Comparison of ENCODE assay signal across 31 cellular contexts in the genomic region with DNA sequence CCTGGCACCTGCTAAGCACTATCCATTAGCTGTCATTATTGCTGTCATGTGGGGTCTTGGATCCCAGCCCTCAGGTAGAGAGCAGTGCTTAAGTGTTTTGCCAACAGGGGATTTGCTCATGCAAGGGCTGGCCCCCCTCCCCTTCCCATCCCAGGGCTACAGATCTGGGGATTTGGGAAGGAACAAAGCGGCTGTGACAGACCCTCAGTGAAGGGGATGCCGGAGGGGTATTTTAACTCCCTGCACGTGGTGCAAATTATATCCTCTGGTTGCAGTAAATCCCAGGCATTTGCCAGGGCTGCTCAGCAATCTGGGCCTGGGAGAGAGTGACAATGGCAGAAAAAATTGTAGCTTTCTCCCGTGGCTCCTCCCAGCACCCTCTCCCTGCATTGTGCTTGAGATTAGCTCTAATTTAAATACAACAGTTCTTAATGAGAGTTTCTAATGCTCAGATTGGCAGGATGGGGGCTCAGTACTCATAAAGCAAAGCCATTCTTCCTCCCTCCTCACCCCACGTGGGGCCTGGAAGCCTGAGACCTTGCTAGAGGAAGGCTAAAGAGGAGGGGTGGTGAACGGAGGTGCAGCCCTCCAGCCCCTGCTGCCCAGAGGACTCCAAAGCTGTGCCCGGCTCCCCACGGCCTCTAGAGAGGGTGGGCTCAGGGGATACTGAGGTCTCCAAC.
DNase-seq lines count a peak whose midpoint lies in the region; FAIRE-seq and TF ChIP-seq lines count a peak whose summit lies in the region.
"Had no signal": no experiment of that assay in that cellular context is flagged by ENCODE, and none has a peak within 500 bp of the region (broad histone marks: within the 10 kb centered on the region; RNA-seq: fewer than 3 reads in every experiment).

No MANE protein-coding gene starts in this region.

- H3K27ac ChIP-seq in H1 (ENCODE audit: low read depth, low read length): no peak overlapping the region
- no peak overlapping the region for H3K27ac ChIP-seq in substantia nigra (ENCODE audit: low read depth, low read length, poor library complexity, severe bottlenecking)
- H3K27ac ChIP-seq: brain microvascular endothelial cell, esophagus squamous epithelium, foreskin keratinocyte, left ventricle myocardium inferior, psoas muscle, upper lobe of right lung had no signal

- no peaks in the 10 kb centered on the region for H3K23me2 ChIP-seq in H1 (ENCODE audit: low read depth, low read length)

- H3K4me3 ChIP-seq in H1 (ENCODE audit: extremely low read depth in 1 of 4, insufficient read depth in 2 of 4, low read depth in 3 of 4, low read length in 4 of 4): no peak overlapping the region
- H3K4me3 ChIP-seq: esophagus squamous epithelium, left ventricle myocardium inferior, psoas muscle, upper lobe of right lung had no signal

- H4K20me1 ChIP-seq in H1 (replicated peaks in 1 of 2; ENCODE audit: control insufficient read depth in 1 of 2, insufficient read depth in 2 of 2, low read length in 2 of 2): no peaks in the 10 kb centered on the region

- no peak for FAIRE-seq in H1 (lab: Jason Lieb, UNC)
- FAIRE-seq: A204.1, keratinocyte, TTC549 had no signal

- TF ChIP-seq RAD21 in H1 (IDR thresholded peaks at IDR 0.05 in 1 of 2, conservative IDR thresholded peaks at IDR 0.05 in 1 of 2; ENCODE audit: low read depth in 2 of 2, low read length in 2 of 2): no peak

- no peaks in the 10 kb centered on the region for H3K9me3 ChIP-seq in H1 (ENCODE audit: insufficient read depth in 2 of 2, low read depth in 1 of 2, low read length in 1 of 2)
- H3K9me3 ChIP-seq: esophagus squamous epithelium, left ventricle myocardium inferior, psoas muscle, SK-N-SH, upper lobe of right lung had no signal

- no peak for TF ChIP-seq POLR2A in H1 (IDR thresholded peaks at IDR 0.05; ENCODE audit: control extremely low read depth in 1 of 2, low read depth in 2 of 2, low read length in 2 of 2)

- no peak overlapping the region for H3K4me3 Mint-ChIP-seq in nephron progenitor cell
- H3K4me3 Mint-ChIP-seq: activated T-helper 1 cell treated with anti-CD3 and anti-CD28 coated beads, Interleukin-12 subunit alpha, Interleukin-12 subunit beta, Interleukin-2, Interleukin-4 antibody, amounts not matched to agents 30 ng/mL and 10 ng/mL and 1 ng/mL, durations not matched to agents 14 hours and 24 hours and 36 hours; IgD-negative memory B cell; T-helper 1 cell treated with Interleukin-12 subunit alpha and Interleukin-12 subunit beta and Interleukin-4 antibody, amounts not matched to agents 30 μg/mL and 1 μg/mL, for 36 hours had no signal

- 84% methylated on average over 8 of the region's 8 CpGs; no CpG with 5 or more reads in 1 of the 2 experiments for WGBS in H1 (ENCODE audit: extremely low coverage in 1 of 2, insufficient coverage in 1 of 2, insufficient read length in 1 of 2, insufficient replicate concordance in 2 of 2, low coverage in 1 of 2, low lambda C conversion rate in 2 of 2, missing lambda C conversion rate in 1 of 2), 2 experiments

- no peak overlapping the region for H4K91ac ChIP-seq in H1 (replicated peaks; ENCODE audit: insufficient read length, low read length)

- no peaks in the 10 kb centered on the region for H3K79me2 ChIP-seq in H1 (ENCODE audit: control insufficient read depth in 1 of 2, insufficient read depth in 2 of 2, low read length in 2 of 2)

- no peak overlapping the region for H3K9ac ChIP-seq in H1 (replicated peaks in 1 of 4; ENCODE audit: extremely low read depth in 1 of 4, low read depth in 3 of 4, low read length in 3 of 4)
- H3K9ac ChIP-seq: SK-N-SH had no signal

- H4K8ac ChIP-seq in H1 (ENCODE audit: extremely low read depth, insufficient read depth, low read length): no peak overlapping the region

- H2BK5ac ChIP-seq in H1 (ENCODE audit: low read depth, low read length): no peak overlapping the region

- H4K5ac ChIP-seq in H1 (ENCODE audit: insufficient read length, low read depth, low read length): no peak overlapping the region

- H3K23ac ChIP-seq in H1 (ENCODE audit: insufficient read length): no peak overlapping the region

- H2AK5ac ChIP-seq in H1 (ENCODE audit: low read depth, low read length): no peak overlapping the region

- no peak overlapping the region for H2BK12ac ChIP-seq in H1 (ENCODE audit: low read depth, low read length)

- H3K14ac ChIP-seq in H1 (ENCODE audit: insufficient read length): no peak overlapping the region

- H3K4me2 ChIP-seq in H1 (ENCODE audit: insufficient read depth in 1 of 2, low read depth in 2 of 2, low read length in 2 of 2): no peak overlapping the region
- H3K4me2 ChIP-seq: SK-N-SH had no signal

- H3K56ac ChIP-seq in H1 (replicated peaks; ENCODE audit: insufficient read length, low read depth, low read length): no peak overlapping the region

- H3K4me1 ChIP-seq in H1 (replicated peaks in 1 of 4; ENCODE audit: control insufficient read depth in 3 of 4, insufficient read depth in 4 of 4, low read length in 3 of 4): peaks cover 0 to 2% (median 0%) of the 10 kb centered on the region in 4 experiments; a peak in 1 of 7 replicates
- H3K4me1 ChIP-seq: foreskin keratinocyte had no signal

- TF ChIP-seq CTCF in H1 (IDR thresholded peaks at IDR 0.05; ENCODE audit: control extremely low read depth in 1 of 3, insufficient read depth in 1 of 3, low read depth in 1 of 3, low read length in 3 of 3) (no peak), nephron progenitor cell (IDR thresholded peaks at IDR 0.05) (no peak)

- no peak for TF ChIP-seq EP300 in H1 (IDR thresholded peaks at IDR 0.05; ENCODE audit: borderline replicate concordance in 1 of 2, low read depth in 2 of 2, low read length in 2 of 2)

- H3K36me3 Mint-ChIP-seq in nephron progenitor cell (ENCODE audit: low read depth): peaks cover 56% of the 10 kb centered on the region

- 0 out of 2 replicates have a peak overlapping the region, but pooled peaks have one; percentile 35 for H2AFZ ChIP-seq in H1 (ENCODE audit: low read length)

- H2BK15ac ChIP-seq in H1 (ENCODE audit: low read length): no peak overlapping the region

- POLR2A ChIA-PET in H1 (lab: Charles Lee; ENCODE audit: partially characterized antibody): no interaction called here

- no peak overlapping the region for H3K18ac ChIP-seq in H1 (ENCODE audit: extremely low read depth, low read length)

- no peak overlapping the region for H3K4ac ChIP-seq in H1 (replicated peaks; ENCODE audit: insufficient read length, low read depth, low read length)

- CTCF ChIA-PET in H1 (lab: Charles Lee; ENCODE audit: partially characterized antibody): interaction anchor here (0.7 to 11.0 kb wide), 17 partner anchors 8 to 211 kb away, joined by 3 to 78 read pairs (median 6); a partner anchor contains a TSS

- peaks cover 10% of the 10 kb centered on the region for H3K27me3 Mint-ChIP-seq in nephron progenitor cell (ENCODE audit: low read depth, poor library complexity)

- no peaks in the 10 kb centered on the region for H3K27me3 ChIP-seq in H1 (replicated peaks in 1 of 4; ENCODE audit: control insufficient read depth in 3 of 4, extremely low read depth in 1 of 4, insufficient read depth in 3 of 4, low read length in 3 of 4)
- H3K27me3 ChIP-seq: brain microvascular endothelial cell, esophagus squamous epithelium, foreskin keratinocyte, upper lobe of right lung had no signal

- H3K4me1 Mint-ChIP-seq in nephron progenitor cell: peaks cover 45% of the 10 kb centered on the region
- H3K4me1 Mint-ChIP-seq: IgD-negative memory B cell had no signal

- H3K27ac Mint-ChIP-seq in nephron progenitor cell: no peak overlapping the region
- H3K27ac Mint-ChIP-seq: activated T-helper 1 cell treated with anti-CD3 and anti-CD28 coated beads, Interleukin-12 subunit alpha, Interleukin-12 subunit beta, Interleukin-2, Interleukin-4 antibody, amounts not matched to agents 30 ng/mL and 10 ng/mL and 1 ng/mL, durations not matched to agents 14 hours and 24 hours and 36 hours; T-helper 1 cell treated with Interleukin-12 subunit alpha and Interleukin-12 subunit beta and Interleukin-4 antibody, amounts not matched to agents 30 μg/mL and 1 μg/mL, for 36 hours had no signal

- H3K79me1 ChIP-seq in H1 (ENCODE audit: low read depth, low read length): no peaks in the 10 kb centered on the region

- H2BK20ac ChIP-seq in H1 (ENCODE audit: low read length): no peak overlapping the region

- H3K36me3 ChIP-seq in H1 (ENCODE audit: control insufficient read depth in 2 of 4, insufficient read depth in 4 of 4, low read length in 3 of 4): no peaks in the 10 kb centered on the region

- H3K9me3 Mint-ChIP-seq in nephron progenitor cell: no peaks in the 10 kb centered on the region
- H3K9me3 Mint-ChIP-seq: activated T-helper 1 cell treated with anti-CD3 and anti-CD28 coated beads, Interleukin-12 subunit alpha, Interleukin-12 subunit beta, Interleukin-2, Interleukin-4 antibody, amounts not matched to agents 30 ng/mL and 10 ng/mL and 1 ng/mL, durations not matched to agents 14 hours and 24 hours and 36 hours; IgD-negative memory B cell; T-helper 1 cell treated with Interleukin-12 subunit alpha and Interleukin-12 subunit beta and Interleukin-4 antibody, amounts not matched to agents 30 μg/mL and 1 μg/mL, for 36 hours had no signal

- H2BK120ac ChIP-seq in H1 (replicated peaks; ENCODE audit: low read depth, low read length): no peak overlapping the region

- peak; percentile 74 for DNase-seq in DMS79 (lab: John Stamatoyannopoulos, UW)
- DNase-seq in NCI-H1436 treated with DMSO at 0.1 percent for 48 hours (lab: John Stamatoyannopoulos, UW): peak; percentile 74
- peak; percentile 91 for DNase-seq in NCI-H82 (lab: John Stamatoyannopoulos, UW)
- no peak for DNase-seq in H1 (ENCODE audit: low read depth in 1 of 2, low spot score in 2 of 2)
- DNase-seq in substantia nigra (lab: John Stamatoyannopoulos, UW): no peak
- no peak for DNase-seq in superior temporal gyrus (ENCODE audit: extremely low spot score)
- no peak for DNase-seq in DMS53 (lab: John Stamatoyannopoulos, UW)
- DNase-seq in nephron progenitor cell: no peak
- DNase-seq: activated CD4-positive, alpha-beta T cell treated with anti-CD3 and anti-CD28 coated beads, Interleukin-2, amount 50 U/mL, for 48 hours; activated CD4-positive, CD25-positive, alpha-beta regulatory T cell treated with anti-CD3 and anti-CD28 coated beads, Interleukin-2, amount 50 U/mL, for 72 hours; activated naive CD4-positive, alpha-beta T cell treated with Interleukin-2 at 50 U/mL for 16 hours; brain microvascular endothelial cell; cerebellar nuclear complex; dermis blood vessel endothelial cell; DND-41; esophagus squamous epithelium; foreskin keratinocyte; head of caudate nucleus; left ventricle myocardium inferior; MV-4-11; NCI-H510A; psoas muscle; SK-N-SH; stimulated activated CD4-positive, alpha-beta T cell treated with anti-CD3 and anti-CD28 coated beads, Interleukin-4, amount 100 ng/mL, for 1 hour; upper lobe of right lung had no signal

TF ChIP-seq in H1, 55 proteins besides CTCF, POLR2A, EP300 and RAD21 (continues in another document):
- TF ChIP-seq GABPA (IDR thresholded peaks at IDR 0.05; ENCODE audit: borderline replicate concordance, insufficient read depth, low read length): no peak
- no peak for TF ChIP-seq MAFK (IDR thresholded peaks at IDR 0.05; ENCODE audit: low read depth, low read length)

Comparison
In these comparisons a context has a peak if more than half of its experiments do, and no peak if none do; other contexts are left out.
1. DNase-seq: peak in DMS79 (single experiment), NCI-H1436 treated with DMSO at 0.1 percent for 48 hours (single experiment) and NCI-H82 (single experiment); none in H1 (0 of 2), substantia nigra (0 of 49), superior temporal gyrus (single experiment), DMS53 (single experiment) and nephron progenitor cell (single experiment).